18 cellular contexts compared by ENCODE assay signal in genomic region chr9:21901538-21901937, GRCh38.
"Had no signal": no experiment of that assay in that cellular context is flagged by ENCODE, and none has a peak within 500 bp of the region (broad histone marks: within the 10 kb centered on the region; RNA-seq: fewer than 3 reads in every experiment).

No MANE protein-coding gene starts in this region.

- H3K4me3 ChIP-seq: coronary artery, mucosa of descending colon, transverse colon had no signal

- H3K36me3 ChIP-seq: transverse colon had no signal

- H3K27me3 Mint-ChIP-seq: activated CD4-positive, alpha-beta memory T cell treated with anti-CD3 and anti-CD28 coated beads, Interleukin-2, amount 10 ng/mL, durations not matched to agents 7 days and 5 days; activated CD4-positive, alpha-beta T cell treated with anti-CD3 and anti-CD28 coated beads for 36 hours; natural killer cell treated with Interleukin-12 subunit alpha and Interleukin-12 subunit beta and Interleukin-15 and Interleukin-18, amount 100 ng/mL, for 72 hours had no signal

- ATAC-seq: activated CD4-positive, alpha-beta T cell treated with anti-CD3 and anti-CD28 coated beads for 36 hours; mucosa of descending colon; natural killer cell treated with Interleukin-12 subunit alpha and Interleukin-12 subunit beta and Interleukin-15 and Interleukin-18, amount 100 ng/mL, for 72 hours; sciatic nerve had no signal

- H3K4me1 ChIP-seq: transverse colon had no signal

- H3K27ac ChIP-seq: coronary artery, transverse colon, VCaP had no signal

- H3K27ac Mint-ChIP-seq: activated CD4-positive, alpha-beta memory T cell treated with anti-CD3 and anti-CD28 coated beads, Interleukin-2, amount 10 ng/mL, durations not matched to agents 7 days and 5 days; activated CD4-positive, alpha-beta T cell treated with anti-CD3 and anti-CD28 coated beads for 36 hours; activated naive CD4-positive, alpha-beta T cell treated with anti-CD3 and anti-CD28 coated beads for 36 hours; activated T-helper 1 cell treated with anti-CD3 and anti-CD28 coated beads, Interleukin-12 subunit alpha, Interleukin-12 subunit beta, Interleukin-2, Interleukin-4 antibody, amounts not matched to agents 30 ng/mL and 10 ng/mL and 1 ng/mL, durations not matched to agents 14 hours and 24 hours and 36 hours; natural killer cell treated with Interleukin-12 subunit alpha and Interleukin-12 subunit beta and Interleukin-15 and Interleukin-18, amount 100 ng/mL, for 72 hours had no signal

- DNase-seq: activated CD4-positive, alpha-beta memory T cell treated with anti-CD3 and anti-CD28 coated beads, Interleukin-2, amount 10 ng/mL, durations not matched to agents 7 days and 5 days; activated CD4-positive, alpha-beta T cell treated with anti-CD3 and anti-CD28 coated beads for 36 hours; activated CD8-positive, alpha-beta memory T cell treated with anti-CD3 and anti-CD28 coated beads, Interleukin-2, amount 50 U/mL, for 48 hours; activated naive CD4-positive, alpha-beta T cell treated with anti-CD3 and anti-CD28 coated beads for 36 hours; effector CD4-positive, alpha-beta T cell; foreskin melanocyte; head of caudate nucleus; mucosa of descending colon; occipital lobe; stimulated activated CD4-positive, alpha-beta T cell treated with anti-CD3 and anti-CD28 coated beads, Interleukin-2, amount 100 ng/mL, for 24 hours; stimulated activated naive CD4-positive, alpha-beta T cell; substantia nigra; transverse colon had no signal

- H3K4me3 Mint-ChIP-seq: activated CD4-positive, alpha-beta memory T cell treated with anti-CD3 and anti-CD28 coated beads, Interleukin-2, amount 10 ng/mL, durations not matched to agents 7 days and 5 days; activated CD4-positive, alpha-beta T cell treated with anti-CD3 and anti-CD28 coated beads for 36 hours; activated naive CD4-positive, alpha-beta T cell treated with anti-CD3 and anti-CD28 coated beads for 36 hours; activated T-helper 1 cell treated with anti-CD3 and anti-CD28 coated beads, Interleukin-12 subunit alpha, Interleukin-12 subunit beta, Interleukin-2, Interleukin-4 antibody, amounts not matched to agents 30 ng/mL and 10 ng/mL and 1 ng/mL, durations not matched to agents 14 hours and 24 hours and 36 hours; natural killer cell treated with Interleukin-12 subunit alpha and Interleukin-12 subunit beta and Interleukin-15 and Interleukin-18, amount 100 ng/mL, for 72 hours had no signal

- H3K27me3 ChIP-seq: transverse colon had no signal

- H3K4me1 Mint-ChIP-seq: activated CD4-positive, alpha-beta T cell treated with anti-CD3 and anti-CD28 coated beads for 36 hours had no signal
